Comparison of ENCODE assay signal across 24 cellular contexts in genomic region chr10:15712903-15713302, GRCh38. TPM values are rescaled to one million over a fixed set of nuclear protein-coding genes. Genes with fewer than 3 reads are reported as not detected.
DNase-seq lines count a peak whose midpoint lies in the region; ATAC-seq, FAIRE-seq and TF ChIP-seq lines count a peak whose summit lies in the region.
"Had no signal": no experiment of that assay in that cellular context is flagged by ENCODE, and none has a peak within 500 bp of the region (broad histone marks: within the 10 kb centered on the region; RNA-seq: fewer than 3 reads in every experiment).

No MANE protein-coding gene starts in this region.

- H3K9ac ChIP-seq in PC-3 (ENCODE audit: low read length) = no peak overlapping the region

- H3K4me2 ChIP-seq in PC-3 (ENCODE audit: low read length) = no peak overlapping the region

- H2AFZ ChIP-seq in PC-3 (ENCODE audit: low read length) = no peak overlapping the region

- H3K27me3 ChIP-seq in PC-3 (ENCODE audit: low read length) (peaks cover 6% of the 10 kb centered on the region; the same call in 1 of the 2 replicates), bronchial epithelial cell (ENCODE audit: control insufficient read depth, insufficient read depth, low read length) (peaks cover 2% of the 10 kb centered on the region), thoracic aorta (replicated peaks; ENCODE audit: insufficient read depth) (no peaks in the 10 kb centered on the region)

- CTCF ChIA-PET in PC-3 (lab: Charles Lee) = no interaction called here

- H3K9me2 ChIP-seq in PC-3 (replicated peaks; ENCODE audit: low read length) = no peaks in the 10 kb centered on the region

- H3K36me3 ChIP-seq in PC-3 (ENCODE audit: low read depth, low read length) (no peaks in the 10 kb centered on the region), bronchial epithelial cell (ENCODE audit: control insufficient read depth, insufficient read depth, low read length) (no peaks in the 10 kb centered on the region), thoracic aorta (peaks cover 18% of the 10 kb centered on the region)
- H3K36me3 ChIP-seq: left ventricle myocardium inferior had no signal

- FAIRE-seq in bronchial epithelial cell (lab: Jason Lieb, UNC) = no peak
- FAIRE-seq: urothelium cell line had no signal

- H3K9me3 ChIP-seq in PC-3 (ENCODE audit: low read length) (no peaks in the 10 kb centered on the region), thoracic aorta (no peaks in the 10 kb centered on the region)
- H3K9me3 ChIP-seq: left ventricle myocardium inferior had no signal

- DNase-seq in EH (ENCODE audit: low read depth) (peak; percentile 64), PC-3 (peak; percentile 24), bronchial epithelial cell (ENCODE audit: low read depth) (peak; percentile 35), thoracic aorta (ENCODE audit: low spot score) (no peak), left lobe of liver (ENCODE audit: low spot score) (no peak), amygdala (lab: John Stamatoyannopoulos, UW) (no peak)
- DNase-seq: activated naive CD4-positive, alpha-beta T cell treated with anti-CD3 and anti-CD28 coated beads for 36 hours; anterior cingulate cortex; CD8-positive, alpha-beta memory T cell; GDM1; KG1; left ventricle myocardium inferior; midbrain; NCI-H1048; NCI-H187 treated with DMSO at 0.1 percent for 48 hours; NCI-H2227 treated with DMSO at 0.1 percent for 48 hours; T-helper 9 cell had no signal

- TF ChIP-seq CTCF in PC-3 (conservative IDR thresholded peaks at IDR 0.05; ENCODE audit: low read depth, low read length) (no peak), bronchial epithelial cell (IDR thresholded peaks at IDR 0.05; ENCODE audit: insufficient read depth, low read length, severe bottlenecking) (no peak), thoracic aorta (IDR thresholded peaks at IDR 0.05) (no peak)

- no peaks in the 10 kb centered on the region for H3F3A ChIP-seq in PC-3 (ENCODE audit: low read length, unreplicated experiment)

- H3K79me2 ChIP-seq in PC-3 (ENCODE audit: low read length) = no peaks in the 10 kb centered on the region

- intact Hi-C loops in PC-3 (cut with micrococcal nuclease) = no loop called here

- no peak overlapping the region for H3K27ac ChIP-seq in PC-3 (ENCODE audit: low read length)
- peak overlapping the region; percentile 32 to 54 for H3K27ac ChIP-seq in thoracic aorta
- H3K27ac ChIP-seq: foreskin keratinocyte, left ventricle myocardium inferior, skin epidermis had no signal

- BruUV-seq in PC-3 (replicated peaks; lab: Mats Ljungman, UMichigan) = no TSS peak

- POLR2A ChIA-PET in PC-3 (lab: Charles Lee; ENCODE audit: unreplicated experiment) = no interaction called here

- no peaks in the 10 kb centered on the region for H4K20me1 ChIP-seq in PC-3 (ENCODE audit: low read length)

- no peak overlapping the region for H3K4me3 ChIP-seq in PC-3 (ENCODE audit: low read length)
- H3K4me3 ChIP-seq in bronchial epithelial cell (ENCODE audit: low read depth, low read length) = no peak overlapping the region
- H3K4me3 ChIP-seq in thoracic aorta = peak overlapping the region; percentile 71
- H3K4me3 ChIP-seq: left ventricle myocardium inferior, skin epidermis had no signal

- H3K4me1 ChIP-seq in PC-3 (ENCODE audit: insufficient read depth, low read length) = no peaks in the 10 kb centered on the region
- H3K4me1 ChIP-seq in thoracic aorta (ENCODE audit: control insufficient read depth in 1 of 2, low read depth in 2 of 2) = peaks cover 25 to 62% of the 10 kb centered on the region in 2 donors
- H3K4me1 ChIP-seq: foreskin keratinocyte, left ventricle myocardium inferior had no signal

- ATAC-seq in PC-3 = no peak
- no peak for ATAC-seq in thoracic aorta (ENCODE audit: insufficient number of reproducible peaks, low FRiP score, low read depth)
- no peak for ATAC-seq in left lobe of liver
- ATAC-seq in GM21529 (IDR thresholded peaks at IDR 0.05; ENCODE audit: unreplicated experiment) = no peak
- ATAC-seq: foreskin keratinocyte; natural killer cell treated with Interleukin-12 subunit alpha and Interleukin-12 subunit beta and Interleukin-15 and Interleukin-18, amount 100 ng/mL, for 72 hours; Right ventricle myocardium inferior had no signal

RNA-seq across cellular contexts. Expression of gene ITGA8, which starts 6.8 kb away (rescaled TPM):
- not detected in 2 replicates for total RNA-seq in PC-3 (2014; rRNA removed)
- total RNA-seq in bronchial epithelial cell = under 0.01 TPM in 1 of 2 replicates, not detected in the other
- total RNA-seq in thoracic aorta = 1,000 to 10,000 TPM; 1,137 to 1,173 TPM
- total RNA-seq in left lobe of liver = 0.20 TPM
- total RNA-seq: activated naive CD4-positive, alpha-beta T cell treated with anti-CD3 and anti-CD28 coated beads for 36 hours; CD8-positive, alpha-beta memory T cell; foreskin keratinocyte; HT1080; natural killer cell treated with Interleukin-12 subunit alpha and Interleukin-12 subunit beta and Interleukin-15 and Interleukin-18, amount 100 ng/mL, for 72 hours had no signal

Comparison
In these comparisons a context has a peak if more than half of its experiments do, and no peak if none do; other contexts are left out.
1. DNase-seq: peak in EH (single experiment), PC-3 (single experiment) and bronchial epithelial cell (single experiment); none in thoracic aorta (single experiment), left lobe of liver (single experiment) and amygdala (0 of 56).
2. RNA of gene ITGA8, which starts 6.8 kb away (total RNA-seq): 1,137 to 1,173 TPM in thoracic aorta; 0.20 TPM in left lobe of liver (single experiment), not detected in PC-3 and under 0.01 TPM in bronchial epithelial cell; every median in the first group is over 100 times any median in the second.